In genomic region chr2:199716807-199717586, GRCh38 we compare ENCODE assay signal across 15 cellular contexts.
DNase-seq lines count a peak whose midpoint lies in the region.
"Had no signal": no experiment of that assay in that cellular context is flagged by ENCODE, and none has a peak within 500 bp of the region (broad histone marks: within the 10 kb centered on the region; RNA-seq: fewer than 3 reads in every experiment).

No MANE protein-coding gene starts in this region.

- DNase-seq in DMS79 treated with DMSO at 0.1 percent for 48 hours (lab: John Stamatoyannopoulos, UW) (peak; percentile 27), DMS79 (lab: John Stamatoyannopoulos, UW) (no peak), M059J (ENCODE audit: low read depth) (peak; percentile 13), RPMI7951 (ENCODE audit: low read depth) (peak; percentile 35), myocyte (ENCODE audit: low read depth) (peak; percentile 35), GM19240 (ENCODE audit: insufficient read length, low spot score) (no peak), cerebellar nuclear complex (lab: John Stamatoyannopoulos, UW) (no peak), epidermal melanocyte (ENCODE audit: insufficient read length, low spot score) (no peak)
- DNase-seq: 8988T; activated naive CD4-positive, alpha-beta T cell treated with anti-CD3 and anti-CD28 coated beads, Interleukin-2, amount 10 ng/mL, durations not matched to agents 7 days and 5 days; MV-4-11; natural killer cell; RPMI8226; small intestine; testis had no signal

Comparison
In these comparisons a context has a peak if more than half of its experiments do, and no peak if none do; other contexts are left out.
1. DNase-seq: peak in DMS79 treated with DMSO at 0.1 percent for 48 hours (single experiment), M059J (single experiment), RPMI7951 (single experiment) and myocyte (single experiment); none in DMS79 (single experiment), GM19240 (single experiment), cerebellar nuclear complex (0 of 2) and epidermal melanocyte (single experiment).